2 cellular contexts compared by ENCODE assay signal in the genomic region with DNA sequence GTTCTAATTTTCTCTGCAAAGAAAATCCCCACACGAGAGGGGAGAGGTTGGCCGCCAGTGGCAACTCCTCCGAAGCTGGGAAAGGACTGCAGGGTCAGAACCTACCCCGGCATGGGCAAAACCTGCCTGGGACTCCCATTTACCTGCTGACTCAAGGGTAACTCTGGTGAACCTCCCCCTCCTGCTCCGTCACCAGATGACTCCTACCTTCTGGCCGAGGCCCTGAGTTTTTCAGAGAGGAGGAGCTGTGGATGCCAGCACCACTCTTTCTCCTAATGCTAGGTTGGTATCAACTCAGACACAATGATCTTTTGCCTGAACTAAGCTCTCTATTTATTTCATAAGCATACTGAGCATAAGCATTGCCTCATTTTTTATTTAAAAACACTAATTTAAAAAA.
TF ChIP-seq lines count a peak whose summit lies in the region.

No MANE protein-coding gene starts in this region.

TF ChIP-seq in GM23338, 12 proteins besides CTCF, POLR2A, EP300 and RAD21:
- TF ChIP-seq, protein P1, sequence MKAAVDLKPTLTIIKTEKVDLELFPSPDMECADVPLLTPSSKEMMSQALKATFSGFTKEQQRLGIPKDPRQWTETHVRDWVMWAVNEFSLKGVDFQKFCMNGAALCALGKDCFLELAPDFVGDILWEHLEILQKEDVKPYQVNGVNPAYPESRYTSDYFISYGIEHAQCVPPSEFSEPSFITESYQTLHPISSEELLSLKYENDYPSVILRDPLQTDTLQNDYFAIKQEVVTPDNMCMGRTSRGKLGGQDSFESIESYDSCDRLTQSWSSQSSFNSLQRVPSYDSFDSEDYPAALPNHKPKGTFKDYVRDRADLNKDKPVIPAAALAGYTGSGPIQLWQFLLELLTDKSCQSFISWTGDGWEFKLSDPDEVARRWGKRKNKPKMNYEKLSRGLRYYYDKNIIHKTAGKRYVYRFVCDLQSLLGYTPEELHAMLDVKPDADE (IDR thresholded peaks at IDR 0.05), result no peak
- TF ChIP-seq ZNF331 (CRISPR knock-in tag; IDR thresholded peaks at IDR 0.05; ENCODE audit: low read depth) (no peak), NANOG (IDR thresholded peaks at IDR 0.05; ENCODE audit: borderline replicate concordance) (no peak), EZH2 (IDR thresholded peaks at IDR 0.05; ENCODE audit: low read depth, unreplicated experiment) (no peak), ZNF114 (CRISPR knock-in tag; IDR thresholded peaks at IDR 0.05) (no peak), STAT1 (IDR thresholded peaks at IDR 0.05; ENCODE audit: unreplicated experiment) (no peak), POLR2AphosphoS5 (IDR thresholded peaks at IDR 0.05; ENCODE audit: low read depth) (no peak), CREB1 (CRISPR knock-in tag; IDR thresholded peaks at IDR 0.05; ENCODE audit: low read depth) (no peak), EZH2phosphoT487 (IDR thresholded peaks at IDR 0.05; ENCODE audit: unreplicated experiment) (no peak)
- TF ChIP-seq, protein P2, sequence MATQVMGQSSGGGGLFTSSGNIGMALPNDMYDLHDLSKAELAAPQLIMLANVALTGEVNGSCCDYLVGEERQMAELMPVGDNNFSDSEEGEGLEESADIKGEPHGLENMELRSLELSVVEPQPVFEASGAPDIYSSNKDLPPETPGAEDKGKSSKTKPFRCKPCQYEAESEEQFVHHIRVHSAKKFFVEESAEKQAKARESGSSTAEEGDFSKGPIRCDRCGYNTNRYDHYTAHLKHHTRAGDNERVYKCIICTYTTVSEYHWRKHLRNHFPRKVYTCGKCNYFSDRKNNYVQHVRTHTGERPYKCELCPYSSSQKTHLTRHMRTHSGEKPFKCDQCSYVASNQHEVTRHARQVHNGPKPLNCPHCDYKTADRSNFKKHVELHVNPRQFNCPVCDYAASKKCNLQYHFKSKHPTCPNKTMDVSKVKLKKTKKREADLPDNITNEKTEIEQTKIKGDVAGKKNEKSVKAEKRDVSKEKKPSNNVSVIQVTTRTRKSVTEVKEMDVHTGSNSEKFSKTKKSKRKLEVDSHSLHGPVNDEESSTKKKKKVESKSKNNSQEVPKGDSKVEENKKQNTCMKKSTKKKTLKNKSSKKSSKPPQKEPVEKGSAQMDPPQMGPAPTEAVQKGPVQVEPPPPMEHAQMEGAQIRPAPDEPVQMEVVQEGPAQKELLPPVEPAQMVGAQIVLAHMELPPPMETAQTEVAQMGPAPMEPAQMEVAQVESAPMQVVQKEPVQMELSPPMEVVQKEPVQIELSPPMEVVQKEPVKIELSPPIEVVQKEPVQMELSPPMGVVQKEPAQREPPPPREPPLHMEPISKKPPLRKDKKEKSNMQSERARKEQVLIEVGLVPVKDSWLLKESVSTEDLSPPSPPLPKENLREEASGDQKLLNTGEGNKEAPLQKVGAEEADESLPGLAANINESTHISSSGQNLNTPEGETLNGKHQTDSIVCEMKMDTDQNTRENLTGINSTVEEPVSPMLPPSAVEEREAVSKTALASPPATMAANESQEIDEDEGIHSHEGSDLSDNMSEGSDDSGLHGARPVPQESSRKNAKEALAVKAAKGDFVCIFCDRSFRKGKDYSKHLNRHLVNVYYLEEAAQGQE (IDR thresholded peaks at IDR 0.05; ENCODE audit: unreplicated experiment), result no peak

TF ChIP-seq in GM12878, 131 proteins besides CTCF, POLR2A, EP300 and RAD21:
- TF ChIP-seq POLR2AphosphoS5 (IDR thresholded peaks at IDR 0.05; ENCODE audit: low read length), result 0 out of 2 replicates have a peak, but pooled peaks have one; percentile 10
- no peak for TF ChIP-seq RCOR1 (conservative IDR thresholded peaks at IDR 0.05; ENCODE audit: low read depth, low read length)
